In genomic region chr1:218344814-218345672, GRCh38 we compare ENCODE assay signal across 8 cellular contexts. TPM values are rescaled to one million over a fixed set of nuclear protein-coding genes. Genes with fewer than 3 reads are reported as not detected.
DNase-seq lines count a peak whose midpoint lies in the region; ATAC-seq and TF ChIP-seq lines count a peak whose summit lies in the region.

Gene TGFB2 (plus strand): TSS chr1:218345336. CDS start chr1:218346702, 1,366 bp downstream.

- no peak within 1 kb of the TSS for H3K4me3 Mint-ChIP-seq in Calu3 (ENCODE audit: low read depth, unreplicated experiment)

- peaks cover 13% of the 10 kb centered on the region for H3K4me1 Mint-ChIP-seq in Calu3 (ENCODE audit: low read depth, unreplicated experiment)

- BruUV-seq in Calu3 (replicated peaks; lab: Mats Ljungman, UMichigan) = TSS peak; percentile 83

- peak; percentile 37 for ATAC-seq in GM19452 (IDR thresholded peaks at IDR 0.05; ENCODE audit: unreplicated experiment)
- peak; percentile 35 for ATAC-seq in HG03460 (IDR thresholded peaks at IDR 0.05; ENCODE audit: unreplicated experiment)
- ATAC-seq in left colon = peak; percentile 47
- peak; percentile 59 for ATAC-seq in stimulated activated naive CD8-positive, alpha-beta T cell treated with anti-CD3 and anti-CD28 coated beads, Interleukin-15, Interleukin-2, amounts not matched to agents 100 U/mL and 50 U/mL, for 24 hours

- DNase-seq in Calu3 (peak; percentile 75), RPMI7951 (ENCODE audit: low read depth) (peak; percentile 86), dedifferentiated amniotic fluid mesenchymal stem cell (ENCODE audit: extremely low spot score) (peak; percentile 87), left colon (peak; percentile 21 to 59), HuH-7.5 (ENCODE audit: low spot score) (no peak)
- DNase-seq in stimulated activated naive CD8-positive, alpha-beta T cell treated with anti-CD3 and anti-CD28 coated beads, Interleukin-15, Interleukin-2, amounts not matched to agents 100 U/mL and 50 U/mL, for 24 hours = peak; percentile 23

- no peaks in the 10 kb centered on the region for H3K27me3 Mint-ChIP-seq in Calu3 (ENCODE audit: unreplicated experiment)

- CTCF ChIA-PET in Calu3 (lab: Charles Lee) = interaction anchor here (0.6 to 2.9 kb wide), 18 partner anchors 15 to 843 kb away, joined by 3 to 18 read pairs (median 4); no protein-coding TSS in a partner anchor

- intact Hi-C loops in Calu3 (cut with micrococcal nuclease; ENCODE audit: unreplicated experiment) (loop anchor here (2.0 to 10.0 kb wide), 7 partner anchors 142 to 602 kb away; no protein-coding TSS in a partner anchor), left colon (cut with DNase I, micrococcal nuclease) (loop anchor here in 1 of 2 donors (10.0 kb wide), 1 partner anchor 1320 kb away; no protein-coding TSS in a partner anchor)

- no peak for TF ChIP-seq CTCF in Calu3 (IDR thresholded peaks at IDR 0.05; ENCODE audit: unreplicated experiment)

- H3K36me3 Mint-ChIP-seq in Calu3 (ENCODE audit: insufficient read depth, unreplicated experiment) = peaks cover 3% of the 10 kb centered on the region

- no peaks in the 10 kb centered on the region for H3K9me3 Mint-ChIP-seq in Calu3 (ENCODE audit: low read depth, unreplicated experiment)

- H3K27ac Mint-ChIP-seq in Calu3 (ENCODE audit: unreplicated experiment) = no peak within 1 kb of the TSS

RNA-seq across cellular contexts. Expression of gene TGFB2, which starts in this region (rescaled TPM):
- total RNA-seq in Calu3 (2022) (32.2 and 37.6 TPM in 2 replicates), left colon (1 to 10 TPM in 1 of 2 donors, under 1 TPM in 1; 0.49 to 2.5 TPM)
- 11.3 and 18.7 TPM in 2 replicates for total RNA-seq in RPMI7951 (2014; rRNA removed; shearing (Covaris generic))
